Comparison of ENCODE assay signal across 27 cellular contexts in genomic region chr3:67468511-67468910, GRCh38.
DNase-seq lines count a peak whose midpoint lies in the region; ATAC-seq, FAIRE-seq and TF ChIP-seq lines count a peak whose summit lies in the region.
"Had no signal": no experiment of that assay in that cellular context is flagged by ENCODE, and none has a peak within 500 bp of the region (broad histone marks: within the 10 kb centered on the region; RNA-seq: fewer than 3 reads in every experiment).

No MANE protein-coding gene starts in this region.

- H3K27me3 Mint-ChIP-seq in astrocyte (ENCODE audit: low read depth, unreplicated experiment) (no peaks in the 10 kb centered on the region), neural progenitor cell (ENCODE audit: insufficient read depth, low read depth) (no peaks in the 10 kb centered on the region)

- intact Hi-C loops in IMR-90 (cut with micrococcal nuclease): no loop called here

- no peaks in the 10 kb centered on the region for H3K4me1 Mint-ChIP-seq in astrocyte (ENCODE audit: low read depth, unreplicated experiment)
- H3K4me1 Mint-ChIP-seq in neural progenitor cell: peaks cover 5% of the 10 kb centered on the region
- H3K4me1 Mint-ChIP-seq: CD14-positive monocyte had no signal

- H2BK15ac ChIP-seq in IMR-90 (ENCODE audit: low read depth, low read length): no peak overlapping the region

- H3K4me2 ChIP-seq in IMR-90 (ENCODE audit: low read depth, low read length) (no peak overlapping the region), astrocyte (ENCODE audit: low read length) (peak overlapping the region; percentile 21), neural progenitor cell (no peak overlapping the region)
- H3K4me2 ChIP-seq: PC-9 had no signal

- H3K27ac ChIP-seq in IMR-90 (ENCODE audit: insufficient read depth, low read length) (no peak overlapping the region), astrocyte (ENCODE audit: low read depth, low read length) (peak overlapping the region; percentile 39), neural progenitor cell (no peak overlapping the region)
- H3K27ac ChIP-seq: adrenal gland, cardiac muscle cell, gastroesophageal sphincter, PC-9, tibial artery had no signal

- BruUV-seq in IMR-90 (replicated peaks; lab: Mats Ljungman, UMichigan): no TSS peak

- TF ChIP-seq CTCF in IMR-90 (conservative IDR thresholded peaks at IDR 0.05; ENCODE audit: low read depth, low read length) (no peak), astrocyte (IDR thresholded peaks at IDR 0.05; ENCODE audit: insufficient read depth, low read depth, low read length) (no peak), neural progenitor cell (IDR thresholded peaks at IDR 0.05) (no peak)

- no peak overlapping the region for H3K56ac ChIP-seq in IMR-90 (ENCODE audit: extremely low read depth, insufficient read depth, low read length)

- no peak overlapping the region for H3K27ac Mint-ChIP-seq in astrocyte (ENCODE audit: unreplicated experiment)
- no peak overlapping the region for H3K27ac Mint-ChIP-seq in neural progenitor cell

- H3K27me3 ChIP-seq in IMR-90 (ENCODE audit: control insufficient read depth, insufficient read depth, low read length) (no peaks in the 10 kb centered on the region), astrocyte (ENCODE audit: insufficient read depth, low read length) (no peaks in the 10 kb centered on the region), neural progenitor cell (no peaks in the 10 kb centered on the region)
- H3K27me3 ChIP-seq: adrenal gland, cardiac muscle cell, gastroesophageal sphincter, tibial artery had no signal

- no peaks in the 10 kb centered on the region for H3K9me3 Mint-ChIP-seq in astrocyte (ENCODE audit: unreplicated experiment)
- H3K9me3 Mint-ChIP-seq in neural progenitor cell: no peaks in the 10 kb centered on the region
- H3K9me3 Mint-ChIP-seq: activated T-cell treated with anti-CD3 and anti-CD28 coated beads, Interleukin-2, amount 50 U/mL, for 4 hours had no signal

- H3K36me3 ChIP-seq in IMR-90 (ENCODE audit: control insufficient read depth, insufficient read depth, low read length): peaks cover 2% of the 10 kb centered on the region; the same call in 1 of the 2 replicates
- H3K36me3 ChIP-seq in astrocyte (ENCODE audit: insufficient read depth, low read length): no peaks in the 10 kb centered on the region
- H3K36me3 ChIP-seq in neural progenitor cell: no peaks in the 10 kb centered on the region
- H3K36me3 ChIP-seq: adrenal gland, cardiac muscle cell, tibial artery had no signal

- H3K4me1 ChIP-seq in IMR-90 (ENCODE audit: control insufficient read depth, insufficient read depth, low read length) (no peaks in the 10 kb centered on the region), astrocyte (ENCODE audit: insufficient read depth, low read length) (peaks cover 9% of the 10 kb centered on the region), neural progenitor cell (peaks cover 6% of the 10 kb centered on the region)
- H3K4me1 ChIP-seq: adrenal gland, gastroesophageal sphincter, tibial artery had no signal

- H3K18ac ChIP-seq in IMR-90 (ENCODE audit: low read depth, low read length): no peak overlapping the region

- ATAC-seq in IMR-90 (ENCODE audit: low read depth) (no peak), HG03135 (IDR thresholded peaks at IDR 0.05; ENCODE audit: unreplicated experiment) (no peak)
- ATAC-seq: activated T-cell treated with anti-CD3 and anti-CD28 coated beads, Interleukin-2, amount 50 U/mL, for 4 hours; esophagus mucosa; gastroesophageal sphincter; HCT116; HepG2; sciatic nerve had no signal

- CTCF ChIA-PET in IMR-90 (lab: Yijun Ruan, JAX): no interaction called here

- no peak overlapping the region for H3K4me3 Mint-ChIP-seq in astrocyte (ENCODE audit: unreplicated experiment)
- no peak overlapping the region for H3K4me3 Mint-ChIP-seq in neural progenitor cell
- H3K4me3 Mint-ChIP-seq: activated T-cell treated with anti-CD3 and anti-CD28 coated beads, Interleukin-2, amount 50 U/mL, for 4 hours; CD14-positive monocyte had no signal

- no peaks in the 10 kb centered on the region; a peak in 1 of 4 replicates for H3K79me1 ChIP-seq in IMR-90 (ENCODE audit: low read depth in 1 of 2, low read length in 2 of 2)

- H2AK5ac ChIP-seq in IMR-90 (ENCODE audit: low read depth, low read length): no peak overlapping the region

- POLR2A ChIA-PET in IMR-90 (lab: Charles Lee; ENCODE audit: unreplicated experiment): no interaction called here

- H3K9me3 ChIP-seq in IMR-90 (ENCODE audit: control insufficient read depth, insufficient read depth, low read length): no peaks in the 10 kb centered on the region; the same call in 1 of the 2 replicates
- no peaks in the 10 kb centered on the region for H3K9me3 ChIP-seq in astrocyte (ENCODE audit: insufficient read depth, low read depth, low read length)
- H3K9me3 ChIP-seq in neural progenitor cell (ENCODE audit: low read depth): no peaks in the 10 kb centered on the region
- H3K9me3 ChIP-seq: adrenal gland, gastroesophageal sphincter, tibial artery had no signal

- no peaks in the 10 kb centered on the region for H3K79me2 ChIP-seq in astrocyte (ENCODE audit: insufficient read depth, low read length)
- no peaks in the 10 kb centered on the region for H3K79me2 ChIP-seq in neural progenitor cell (ENCODE audit: low read depth)

- in situ Hi-C loops in IMR-90 (cut with MboI; ENCODE audit: low sequenced_read_pairs): no loop called here

- no peak for FAIRE-seq in astrocyte (lab: Jason Lieb, UNC)
- FAIRE-seq: G401.6, HepG2, islet of Langerhans had no signal

- H4K20me1 ChIP-seq in IMR-90 (ENCODE audit: insufficient read depth, low read length) (no peaks in the 10 kb centered on the region), astrocyte (ENCODE audit: insufficient read depth, low read length) (no peaks in the 10 kb centered on the region), neural progenitor cell (ENCODE audit: low read depth) (no peaks in the 10 kb centered on the region)

- dilution Hi-C loops in IMR-90 (cut with HindIII; ENCODE audit: low sequenced_read_pairs, unreplicated experiment): no loop called here

- H4K91ac ChIP-seq in IMR-90 (ENCODE audit: insufficient read depth, low read depth, low read length): no peak overlapping the region

- H3K9me1 ChIP-seq in IMR-90 (ENCODE audit: insufficient read depth, low read length): no peaks in the 10 kb centered on the region

- no peak overlapping the region for H3K4me3 ChIP-seq in IMR-90 (ENCODE audit: insufficient read depth, low read depth, low read length)
- no peak overlapping the region for H3K4me3 ChIP-seq in astrocyte (ENCODE audit: insufficient read depth, low read depth, low read length)
- H3K4me3 ChIP-seq in neural progenitor cell: no peak overlapping the region
- H3K4me3 ChIP-seq: adrenal gland, cardiac muscle cell, gastroesophageal sphincter, PC-9, tibial artery had no signal

- H3K23ac ChIP-seq in IMR-90 (ENCODE audit: low read depth, low read length): no peak overlapping the region

- no peak overlapping the region for H4K5ac ChIP-seq in IMR-90 (ENCODE audit: low read depth, low read length)

- H3K36me3 Mint-ChIP-seq in astrocyte (ENCODE audit: low read depth, unreplicated experiment) (peaks cover 5% of the 10 kb centered on the region), neural progenitor cell (no peaks in the 10 kb centered on the region)

- no peaks in the 10 kb centered on the region for H3F3A ChIP-seq in neural progenitor cell (ENCODE audit: low read depth)

- no CpG with 5 or more reads among the region's 4 CpGs for WGBS in IMR-90 (ENCODE audit: extremely low coverage in 2 of 2, insufficient read length in 1 of 2), 2 experiments

- H2BK20ac ChIP-seq in IMR-90 (ENCODE audit: low read depth, low read length): no peak overlapping the region

- DNase-seq in Daoy (ENCODE audit: low read depth): peak; percentile 31
- peak; percentile 32 for DNase-seq in IMR-90
- DNase-seq in astrocyte (ENCODE audit: low read depth): peak; percentile 68
- DNase-seq in kidney tubule cell (ENCODE audit: low spot score): peak; percentile 86
- DNase-seq in mucosa of gallbladder (ENCODE audit: low spot score): no peak
- DNase-seq in neural progenitor cell (ENCODE audit: low spot score): no peak
- no peak for DNase-seq in COLO668 (lab: John Stamatoyannopoulos, UW; ENCODE audit: unreplicated experiment)
- DNase-seq: activated CD4-positive, alpha-beta T cell treated with anti-CD3 and anti-CD28 coated beads for 1 hour; activated CD8-positive, alpha-beta memory T cell treated with anti-CD3 and anti-CD28 coated beads for 24 hours; activated naive CD4-positive, alpha-beta T cell treated with Interleukin-2 at 50 U/mL for 16 hours; activated T-cell treated with anti-CD3 and anti-CD28 coated beads, Interleukin-2, amount 50 U/mL, for 4 hours; adrenal gland; cortex of kidney; NCI-H146; PC-9; stimulated activated naive CD4-positive, alpha-beta T cell treated with Interleukin-2 at 50 U/mL for 16 hours; tibial artery had no signal

- TF ChIP-seq POLR2A in IMR-90 (IDR thresholded peaks at IDR 0.05; ENCODE audit: low read depth, low read length): no peak

- H2AFZ ChIP-seq in IMR-90 (replicated peaks; ENCODE audit: low read length, poor library complexity): no peak overlapping the region
- peak overlapping the region; percentile 40 for H2AFZ ChIP-seq in astrocyte (ENCODE audit: low read depth, low read length)
- no peak overlapping the region for H2AFZ ChIP-seq in neural progenitor cell (replicated peaks)
- H2AFZ ChIP-seq: PC-9 had no signal

- H3K4ac ChIP-seq in IMR-90 (ENCODE audit: low read depth, low read length): no peak overlapping the region

- H3K14ac ChIP-seq in IMR-90 (replicated peaks; ENCODE audit: low read depth, low read length): no peak overlapping the region

- H2BK5ac ChIP-seq in IMR-90 (ENCODE audit: low read depth, low read length, poor library complexity, severe bottlenecking): no peak overlapping the region

- no peak overlapping the region for H2BK120ac ChIP-seq in IMR-90 (ENCODE audit: low read depth, low read length)

- TF ChIP-seq RAD21 in IMR-90 (IDR thresholded peaks at IDR 0.05; ENCODE audit: low read length): no peak

- H3K9ac ChIP-seq in IMR-90 (ENCODE audit: low read depth, low read length) (no peak overlapping the region), astrocyte (ENCODE audit: low read length) (no peak overlapping the region), neural progenitor cell (no peak overlapping the region)

- peak overlapping the region; percentile 7 for H2AK9ac ChIP-seq in IMR-90 (replicated peaks; ENCODE audit: low read depth, low read length, poor library complexity)

- H4K8ac ChIP-seq in IMR-90 (ENCODE audit: low read depth in 2 of 2, low read length in 2 of 2): no peak overlapping the region

TF ChIP-seq in IMR-90, 13 proteins besides CTCF, POLR2A, EP300 and RAD21 (continues in another document):
- TF ChIP-seq MXI1 (IDR thresholded peaks at IDR 0.05; ENCODE audit: borderline replicate concordance, low read depth, low read length) (no peak), CHD1 (IDR thresholded peaks at IDR 0.05; ENCODE audit: low read depth, low read length) (no peak), NFE2L2 (IDR thresholded peaks at IDR 0.05; ENCODE audit: low read depth, low read length) (no peak), RCOR1 (IDR thresholded peaks at IDR 0.05; ENCODE audit: insufficient replicate concordance, low read length) (no peak), FOS (IDR thresholded peaks at IDR 0.05; ENCODE audit: low read depth, low read length) (no peak), RFX5 (IDR thresholded peaks at IDR 0.05; ENCODE audit: low read depth, low read length) (no peak), MAFK (IDR thresholded peaks at IDR 0.05; ENCODE audit: low read depth, low read length) (no peak), MAZ (IDR thresholded peaks at IDR 0.05; ENCODE audit: borderline replicate concordance, low read depth, low read length) (no peak)

Comparison
In these comparisons a context has a peak if more than half of its experiments do, and no peak if none do; other contexts are left out.
1. DNase-seq: peak in Daoy (single experiment), IMR-90 (single experiment), astrocyte (single experiment) and kidney tubule cell (single experiment); none in mucosa of gallbladder (single experiment), neural progenitor cell (single experiment) and COLO668 (single experiment).